In the genomic region with DNA sequence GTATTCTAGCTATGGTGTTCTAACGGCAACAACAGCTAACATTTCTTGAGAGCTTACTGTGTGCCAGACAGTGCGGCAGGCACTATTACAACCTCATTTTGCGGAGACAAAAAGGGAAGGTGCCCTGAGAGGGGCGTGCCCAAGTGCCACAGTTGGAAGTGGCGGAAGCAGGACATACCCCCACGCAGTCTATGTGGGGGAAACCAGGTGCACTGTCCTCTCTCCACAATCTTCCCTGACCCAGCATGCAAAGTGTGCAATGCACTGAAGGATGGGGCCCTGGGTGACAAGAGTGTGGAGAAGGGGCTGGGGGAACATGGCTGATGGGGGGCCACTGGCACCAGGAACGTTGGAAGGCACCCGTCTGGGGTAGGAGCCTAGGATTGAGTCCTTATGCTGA, we compare ENCODE assay signal across 1 cellular context.
TF ChIP-seq lines count a peak whose summit lies in the region.

No MANE protein-coding gene starts in this region.

TF ChIP-seq in GM23338, 12 proteins besides CTCF, POLR2A, EP300 and RAD21 (continued from another document):
- TF ChIP-seq, protein P1, sequence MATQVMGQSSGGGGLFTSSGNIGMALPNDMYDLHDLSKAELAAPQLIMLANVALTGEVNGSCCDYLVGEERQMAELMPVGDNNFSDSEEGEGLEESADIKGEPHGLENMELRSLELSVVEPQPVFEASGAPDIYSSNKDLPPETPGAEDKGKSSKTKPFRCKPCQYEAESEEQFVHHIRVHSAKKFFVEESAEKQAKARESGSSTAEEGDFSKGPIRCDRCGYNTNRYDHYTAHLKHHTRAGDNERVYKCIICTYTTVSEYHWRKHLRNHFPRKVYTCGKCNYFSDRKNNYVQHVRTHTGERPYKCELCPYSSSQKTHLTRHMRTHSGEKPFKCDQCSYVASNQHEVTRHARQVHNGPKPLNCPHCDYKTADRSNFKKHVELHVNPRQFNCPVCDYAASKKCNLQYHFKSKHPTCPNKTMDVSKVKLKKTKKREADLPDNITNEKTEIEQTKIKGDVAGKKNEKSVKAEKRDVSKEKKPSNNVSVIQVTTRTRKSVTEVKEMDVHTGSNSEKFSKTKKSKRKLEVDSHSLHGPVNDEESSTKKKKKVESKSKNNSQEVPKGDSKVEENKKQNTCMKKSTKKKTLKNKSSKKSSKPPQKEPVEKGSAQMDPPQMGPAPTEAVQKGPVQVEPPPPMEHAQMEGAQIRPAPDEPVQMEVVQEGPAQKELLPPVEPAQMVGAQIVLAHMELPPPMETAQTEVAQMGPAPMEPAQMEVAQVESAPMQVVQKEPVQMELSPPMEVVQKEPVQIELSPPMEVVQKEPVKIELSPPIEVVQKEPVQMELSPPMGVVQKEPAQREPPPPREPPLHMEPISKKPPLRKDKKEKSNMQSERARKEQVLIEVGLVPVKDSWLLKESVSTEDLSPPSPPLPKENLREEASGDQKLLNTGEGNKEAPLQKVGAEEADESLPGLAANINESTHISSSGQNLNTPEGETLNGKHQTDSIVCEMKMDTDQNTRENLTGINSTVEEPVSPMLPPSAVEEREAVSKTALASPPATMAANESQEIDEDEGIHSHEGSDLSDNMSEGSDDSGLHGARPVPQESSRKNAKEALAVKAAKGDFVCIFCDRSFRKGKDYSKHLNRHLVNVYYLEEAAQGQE (IDR thresholded peaks at IDR 0.05; ENCODE audit: unreplicated experiment), result no peak
- TF ChIP-seq, protein P2, sequence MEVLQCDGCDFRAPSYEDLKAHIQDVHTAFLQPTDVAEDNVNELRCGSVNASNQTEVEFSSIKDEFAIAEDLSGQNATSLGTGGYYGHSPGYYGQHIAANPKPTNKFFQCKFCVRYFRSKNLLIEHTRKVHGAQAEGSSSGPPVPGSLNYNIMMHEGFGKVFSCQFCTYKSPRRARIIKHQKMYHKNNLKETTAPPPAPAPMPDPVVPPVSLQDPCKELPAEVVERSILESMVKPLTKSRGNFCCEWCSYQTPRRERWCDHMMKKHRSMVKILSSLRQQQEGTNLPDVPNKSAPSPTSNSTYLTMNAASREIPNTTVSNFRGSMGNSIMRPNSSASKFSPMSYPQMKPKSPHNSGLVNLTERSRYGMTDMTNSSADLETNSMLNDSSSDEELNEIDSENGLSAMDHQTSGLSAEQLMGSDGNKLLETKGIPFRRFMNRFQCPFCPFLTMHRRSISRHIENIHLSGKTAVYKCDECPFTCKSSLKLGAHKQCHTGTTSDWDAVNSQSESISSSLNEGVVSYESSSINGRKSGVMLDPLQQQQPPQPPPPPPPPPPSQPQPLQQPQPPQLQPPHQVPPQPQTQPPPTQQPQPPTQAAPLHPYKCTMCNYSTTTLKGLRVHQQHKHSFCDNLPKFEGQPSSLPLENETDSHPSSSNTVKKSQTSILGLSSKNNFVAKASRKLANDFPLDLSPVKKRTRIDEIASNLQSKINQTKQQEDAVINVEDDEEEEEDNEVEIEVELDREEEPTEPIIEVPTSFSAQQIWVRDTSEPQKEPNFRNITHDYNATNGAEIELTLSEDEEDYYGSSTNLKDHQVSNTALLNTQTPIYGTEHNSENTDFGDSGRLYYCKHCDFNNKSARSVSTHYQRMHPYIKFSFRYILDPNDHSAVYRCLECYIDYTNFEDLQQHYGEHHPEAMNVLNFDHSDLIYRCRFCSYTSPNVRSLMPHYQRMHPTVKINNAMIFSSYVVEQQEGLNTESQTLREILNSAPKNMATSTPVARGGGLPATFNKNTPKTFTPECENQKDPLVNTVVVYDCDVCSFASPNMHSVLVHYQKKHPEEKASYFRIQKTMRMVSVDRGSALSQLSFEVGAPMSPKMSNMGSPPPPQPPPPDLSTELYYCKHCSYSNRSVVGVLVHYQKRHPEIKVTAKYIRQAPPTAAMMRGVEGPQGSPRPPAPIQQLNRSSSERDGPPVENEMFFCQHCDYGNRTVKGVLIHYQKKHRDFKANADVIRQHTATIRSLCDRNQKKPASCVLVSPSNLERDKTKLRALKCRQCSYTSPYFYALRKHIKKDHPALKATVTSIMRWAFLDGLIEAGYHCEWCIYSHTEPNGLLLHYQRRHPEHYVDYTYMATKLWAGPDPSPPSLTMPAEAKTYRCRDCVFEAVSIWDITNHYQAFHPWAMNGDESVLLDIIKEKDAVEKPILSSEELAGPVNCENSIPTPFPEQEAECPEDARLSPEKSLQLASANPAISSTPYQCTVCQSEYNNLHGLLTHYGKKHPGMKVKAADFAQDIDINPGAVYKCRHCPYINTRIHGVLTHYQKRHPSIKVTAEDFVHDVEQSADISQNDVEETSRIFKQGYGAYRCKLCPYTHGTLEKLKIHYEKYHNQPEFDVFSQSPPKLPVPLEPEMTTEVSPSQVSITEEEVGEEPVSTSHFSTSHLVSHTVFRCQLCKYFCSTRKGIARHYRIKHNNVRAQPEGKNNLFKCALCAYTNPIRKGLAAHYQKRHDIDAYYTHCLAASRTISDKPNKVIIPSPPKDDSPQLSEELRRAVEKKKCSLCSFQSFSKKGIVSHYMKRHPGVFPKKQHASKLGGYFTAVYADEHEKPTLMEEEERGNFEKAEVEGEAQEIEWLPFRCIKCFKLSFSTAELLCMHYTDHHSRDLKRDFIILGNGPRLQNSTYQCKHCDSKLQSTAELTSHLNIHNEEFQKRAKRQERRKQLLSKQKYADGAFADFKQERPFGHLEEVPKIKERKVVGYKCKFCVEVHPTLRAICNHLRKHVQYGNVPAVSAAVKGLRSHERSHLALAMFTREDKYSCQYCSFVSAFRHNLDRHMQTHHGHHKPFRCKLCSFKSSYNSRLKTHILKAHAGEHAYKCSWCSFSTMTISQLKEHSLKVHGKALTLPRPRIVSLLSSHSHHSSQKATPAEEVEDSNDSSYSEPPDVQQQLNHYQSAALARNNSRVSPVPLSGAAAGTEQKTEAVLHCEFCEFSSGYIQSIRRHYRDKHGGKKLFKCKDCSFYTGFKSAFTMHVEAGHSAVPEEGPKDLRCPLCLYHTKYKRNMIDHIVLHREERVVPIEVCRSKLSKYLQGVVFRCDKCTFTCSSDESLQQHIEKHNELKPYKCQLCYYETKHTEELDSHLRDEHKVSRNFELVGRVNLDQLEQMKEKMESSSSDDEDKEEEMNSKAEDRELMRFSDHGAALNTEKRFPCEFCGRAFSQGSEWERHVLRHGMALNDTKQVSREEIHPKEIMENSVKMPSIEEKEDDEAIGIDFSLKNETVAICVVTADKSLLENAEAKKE (CRISPR knock-in tag; IDR thresholded peaks at IDR 0.05), result no peak
- TF ChIP-seq JUNB (IDR thresholded peaks at IDR 0.05; ENCODE audit: unreplicated experiment) (no peak), ZNF331 (CRISPR knock-in tag; IDR thresholded peaks at IDR 0.05; ENCODE audit: low read depth) (no peak), ZNF114 (CRISPR knock-in tag; IDR thresholded peaks at IDR 0.05) (no peak), CREB1 (CRISPR knock-in tag; IDR thresholded peaks at IDR 0.05; ENCODE audit: low read depth) (no peak), EZH2phosphoT487 (IDR thresholded peaks at IDR 0.05; ENCODE audit: unreplicated experiment) (no peak)
